ENCODE assay signal across 32 cellular contexts in the genomic region with DNA sequence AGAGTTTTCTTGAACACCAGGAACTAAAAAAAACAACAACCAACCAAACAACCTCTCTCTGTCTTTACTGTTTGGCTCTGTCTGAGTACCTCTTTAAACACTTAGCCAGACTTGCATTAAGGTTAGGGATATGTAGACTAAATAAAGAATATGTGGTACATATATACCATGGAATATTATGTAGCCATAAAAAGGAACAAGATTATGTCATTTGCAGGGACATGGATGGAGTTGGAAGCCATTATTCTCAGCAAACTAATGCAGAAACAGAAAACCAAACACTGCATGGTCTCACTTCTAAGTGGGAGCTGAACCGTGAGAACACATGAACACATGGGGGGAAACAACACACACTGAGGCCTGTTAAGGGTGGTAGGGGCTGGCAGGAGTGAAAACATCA.
"Had no signal": no experiment of that assay in that cellular context is flagged by ENCODE, and none has a peak within 500 bp of the region (broad histone marks: within the 10 kb centered on the region; RNA-seq: fewer than 3 reads in every experiment).

No MANE protein-coding gene starts in this region.

- H3K36me3 ChIP-seq: adrenal gland, ascending aorta, brain microvascular endothelial cell, breast epithelium, cardiac muscle cell had no signal

- H3K27ac ChIP-seq: adrenal gland, ascending aorta, body of pancreas, brain microvascular endothelial cell, breast epithelium, cardiac muscle cell had no signal

- H3K4me1 ChIP-seq: adrenal gland, ascending aorta, body of pancreas, breast epithelium had no signal

- H3K4me3 ChIP-seq: adrenal gland, ascending aorta, body of pancreas, breast epithelium, cardiac muscle cell had no signal

- H3K27me3 ChIP-seq: adrenal gland, ascending aorta, body of pancreas, brain microvascular endothelial cell, breast epithelium, cardiac muscle cell had no signal

- FAIRE-seq: astrocyte, bronchial epithelial cell had no signal

- DNase-seq: activated effector memory CD4-positive, alpha-beta T cell treated with anti-CD3 and anti-CD28 coated beads, Interleukin-2, amount 50 U/mL, for 16 hours; activated effector memory CD4-positive, alpha-beta T cell treated with Interleukin-2 at 50 U/mL for 16 hours; activated gamma-delta T cell; activated gamma-delta T cell treated with Interleukin-2 at 50 U/mL for 16 hours; activated naive CD4-positive, alpha-beta T cell; activated naive CD4-positive, alpha-beta T cell treated with anti-CD3 and anti-CD28 coated beads for 36 hours; activated naive CD4-positive, alpha-beta T cell treated with anti-CD3 and anti-CD28 coated beads, Interleukin-2, amount 10 ng/mL, durations not matched to agents 7 days and 5 days; activated naive CD4-positive, alpha-beta T cell treated with anti-CD3 and anti-CD28 coated beads, Interleukin-2, amount 50 U/mL, for 16 hours; activated naive CD4-positive, alpha-beta T cell treated with Interleukin-2 at 50 U/mL for 16 hours; activated naive CD8-positive, alpha-beta T cell treated with anti-CD3 and anti-CD28 coated beads for 36 hours; activated naive CD8-positive, alpha-beta T cell treated with anti-CD3 and anti-CD28 coated beads, Interleukin-2, amount 10 ng/mL, durations not matched to agents 7 days and 5 days; activated naive CD8-positive, alpha-beta T cell treated with anti-CD3 and anti-CD28 coated beads, Interleukin-2, amount 50 U/mL, for 24 hours; activated T-cell treated with anti-CD3 and anti-CD28 coated beads, Interleukin-2, amount 50 U/mL, for 4 hours; activated T-cell treated with anti-CD3 and anti-CD28 coated beads, Interleukin-2, amount 50 U/mL, for 48 hours; activated T-cell treated with anti-CD3 and anti-CD28 coated beads, Interleukin-2, amount 50 U/mL, for 72 hours; adrenal gland; amniotic stem cell; amygdala; anterior cingulate cortex; aorta; body of pancreas; brain microvascular endothelial cell; caudate nucleus; central memory CD4-positive, alpha-beta T cell; cerebellar nuclear complex had no signal

- H3K9me3 ChIP-seq: adrenal gland, body of pancreas had no signal

- ATAC-seq: activated naive CD4-positive, alpha-beta T cell treated with anti-CD3 and anti-CD28 coated beads, Interleukin-2, amount 50 U/mL, for 72 hours; activated naive CD8-positive, alpha-beta T cell treated with anti-CD3 and anti-CD28 coated beads, Interleukin-2, amount 50 U/mL, for 24 hours; activated T-cell treated with anti-CD3 and anti-CD28 coated beads, Interleukin-2, amount 50 U/mL, for 4 hours; activated T-cell treated with anti-CD3 and anti-CD28 coated beads, Interleukin-2, amount 50 U/mL, for 72 hours; activated T-helper 17 cell treated with anti-CD3 and anti-CD28 coated beads, Interleukin-2, amount 50 U/mL, for 72 hours; body of pancreas had no signal
